In the genomic region with DNA sequence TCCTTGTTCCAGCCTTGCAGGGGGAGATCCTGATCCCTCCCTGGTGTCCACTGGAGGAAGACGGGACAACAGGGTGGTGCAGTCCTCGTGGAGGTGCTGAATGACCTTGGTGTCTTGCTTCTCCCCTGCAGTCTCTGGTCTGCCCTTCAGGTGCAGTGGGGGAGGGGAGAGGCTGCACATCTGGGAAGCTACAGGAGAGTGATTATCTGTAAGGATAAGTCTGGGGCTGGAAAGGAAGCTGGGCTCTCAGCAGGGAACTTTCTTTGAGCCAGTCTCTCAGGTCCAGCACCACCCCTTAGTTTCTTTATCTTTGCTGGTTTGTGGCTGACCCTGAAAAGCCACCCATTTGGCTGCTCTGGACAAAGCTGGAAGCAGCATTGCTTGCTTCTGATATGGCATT, we compare ENCODE assay signal across 26 cellular contexts.
"Had no signal": no experiment of that assay in that cellular context is flagged by ENCODE, and none has a peak within 500 bp of the region (broad histone marks: within the 10 kb centered on the region; RNA-seq: fewer than 3 reads in every experiment).

No MANE protein-coding gene starts in this region.

- FAIRE-seq: islet of Langerhans, kidney, pancreas, small intestine had no signal

- H3K27me3 ChIP-seq: pancreas, sigmoid colon, tibial nerve, uterus had no signal

- ATAC-seq: mucosa of descending colon; naive thymus-derived CD4-positive, alpha-beta T cell; natural killer cell treated with Interleukin-12 subunit alpha and Interleukin-12 subunit beta and Interleukin-15 and Interleukin-18, amount 100 ng/mL, for 72 hours; pancreas; right cardiac atrium; stimulated activated memory B cell treated with anti-CD40 and anti-IgM and Interleukin-4, amounts not matched to agents 10 μg/mL and 1 μg/mL and 100 μg/mL, for 72 hours; stimulated activated naive CD8-positive, alpha-beta T cell treated with anti-CD3 and anti-CD28 coated beads, Interleukin-15, amount 100 ng/mL, for 72 hours had no signal

- H3K27ac ChIP-seq: left ventricle myocardium inferior, pancreas, prostate gland, sigmoid colon, spleen, tibial nerve, uterus had no signal

- H3K9me3 ChIP-seq: left ventricle myocardium inferior, mucosa of descending colon, pancreas, prostate gland, sigmoid colon, spleen, tibial nerve, uterus had no signal

- H3K36me3 ChIP-seq: left ventricle myocardium inferior, pancreas, prostate gland, sigmoid colon, spleen, tibial nerve, uterus had no signal

- H3K4me3 ChIP-seq: left ventricle myocardium inferior, lung, mucosa of descending colon, pancreas, prostate gland, sigmoid colon, spleen, tibial nerve, uterus had no signal

- DNase-seq: hippocampal formation; immature natural killer cell; kidney; left ventricle myocardium inferior; midbrain; mucosa of descending colon; naive thymus-derived CD4-positive, alpha-beta T cell; nucleus accumbens; pancreas; retina; right cardiac atrium; sigmoid colon; small intestine; spleen; stimulated activated CD4-positive, alpha-beta T cell treated with anti-CD3 and anti-CD28 coated beads, Interleukin-4, amount 100 ng/mL, for 4 hours; stimulated activated CD8-positive, alpha-beta memory T cell treated with anti-CD3 and anti-CD28 coated beads, Interleukin-4, amount 100 ng/mL, for 48 hours; stimulated activated naive CD4-positive, alpha-beta T cell treated with Interleukin-2 at 50 U/mL for 16 hours; stimulated activated naive CD8-positive, alpha-beta T cell treated with anti-CD3 and anti-CD28 coated beads, Interleukin-15, amount 100 ng/mL, for 72 hours; substantia nigra; uterus had no signal

- H3K4me1 ChIP-seq: left ventricle myocardium inferior, pancreas, sigmoid colon, spleen, tibial nerve, uterus had no signal
